In the genomic region with DNA sequence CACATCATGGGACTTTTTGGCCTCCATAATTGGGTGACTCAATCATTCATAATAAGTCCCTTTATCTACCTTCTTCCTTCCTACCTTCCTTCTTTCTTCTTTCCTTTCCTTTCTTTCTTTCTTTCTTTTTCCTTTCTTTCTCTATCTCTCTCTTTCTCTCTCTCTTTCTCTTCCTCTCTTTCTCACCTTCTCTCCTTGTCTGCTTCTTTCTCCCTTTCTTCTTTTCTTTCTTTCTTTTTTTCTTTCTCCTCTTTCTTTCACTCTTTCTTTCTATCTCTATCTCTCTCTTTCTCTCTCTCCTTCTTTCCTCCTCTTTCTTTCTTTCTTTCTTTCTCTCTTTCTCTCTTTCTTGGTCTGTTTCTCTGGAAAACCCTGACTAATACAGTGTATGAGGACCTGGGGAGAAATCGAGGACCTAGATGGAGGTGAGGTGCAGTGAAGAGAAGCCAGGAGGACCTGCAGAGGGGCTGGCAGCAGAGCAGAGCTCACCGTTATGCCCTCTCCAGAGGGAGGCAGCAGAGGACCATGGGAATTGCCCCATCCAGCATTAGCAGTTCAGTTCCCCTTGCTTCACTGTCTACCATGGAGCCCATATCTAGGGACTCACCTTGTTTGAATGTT, we compare ENCODE assay signal across 9 cellular contexts. TPM values are rescaled to one million over a fixed set of nuclear protein-coding genes. Genes with fewer than 3 reads are reported as not detected.
DNase-seq lines count a peak whose midpoint lies in the region; ATAC-seq and TF ChIP-seq lines count a peak whose summit lies in the region.
"Had no signal": no experiment of that assay in that cellular context is flagged by ENCODE, and none has a peak within 500 bp of the region (broad histone marks: within the 10 kb centered on the region; RNA-seq: fewer than 3 reads in every experiment).

No MANE protein-coding gene starts in this region.

- peaks cover 2% of the 10 kb centered on the region for H3K4me1 Mint-ChIP-seq in activated CD4-positive, alpha-beta T cell treated with anti-CD3 and anti-CD28 coated beads for 36 hours

- intact Hi-C loops in activated CD4-positive, alpha-beta T cell treated with anti-CD3 and anti-CD28 coated beads for 36 hours (cut with DNase I, micrococcal nuclease) = loop anchor here (1.0 to 2.0 kb wide), 4 partner anchors 141 to 269 kb away; no protein-coding TSS in a partner anchor

- peak; percentile 33 for TF ChIP-seq CTCF in fibroblast of the aortic adventitia (IDR thresholded peaks at IDR 0.05; ENCODE audit: insufficient read depth, low read length)

- peak; percentile 5 for DNase-seq in NK-92 treated with Interleukin-12 subunit alpha and Interleukin-12 subunit beta, amount 100 ng/mL, for 24 hours (lab: John Stamatoyannopoulos, UW)
- DNase-seq in NK-92 (lab: John Stamatoyannopoulos, UW; ENCODE audit: unreplicated experiment) (no peak), NCI-H146 (lab: John Stamatoyannopoulos, UW) (peak; percentile 66), fibroblast of the aortic adventitia (ENCODE audit: low read depth) (peak; percentile 25)
- DNase-seq in activated CD4-positive, alpha-beta T cell treated with anti-CD3 and anti-CD28 coated beads for 36 hours = peak; percentile 73
- peak in 2 of 3 donors; percentile 18 to 38 for DNase-seq in stimulated activated CD4-positive, alpha-beta T cell treated with anti-CD3 and anti-CD28 coated beads, Interleukin-12 subunit alpha, Interleukin-12 subunit beta, amount 100 ng/mL, for 48 hours (ENCODE audit: low read depth in 2 of 3, low spot score in 1 of 3)

- H3K27ac Mint-ChIP-seq in activated CD4-positive, alpha-beta T cell treated with anti-CD3 and anti-CD28 coated beads for 36 hours = no peak overlapping the region

- H3K4me3 ChIP-seq in fibroblast of the aortic adventitia (ENCODE audit: low read depth, low read length) = no peak overlapping the region
- H3K4me3 ChIP-seq: skin epidermis had no signal

- H3K36me3 Mint-ChIP-seq in activated CD4-positive, alpha-beta T cell treated with anti-CD3 and anti-CD28 coated beads for 36 hours (ENCODE audit: low read depth) = no peaks in the 10 kb centered on the region

- ATAC-seq in activated CD4-positive, alpha-beta T cell treated with anti-CD3 and anti-CD28 coated beads for 36 hours = peak; percentile 79
- no peak for ATAC-seq in HG02840 (IDR thresholded peaks at IDR 0.05; ENCODE audit: low FRiP score, unreplicated experiment)
- ATAC-seq in GM21367 (IDR thresholded peaks at IDR 0.05; ENCODE audit: unreplicated experiment) = no peak

- POLR2A ChIA-PET in activated CD4-positive, alpha-beta T cell treated with anti-CD3 and anti-CD28 coated beads for 36 hours (lab: Charles Lee) = no interaction called here

- CTCF ChIA-PET in activated CD4-positive, alpha-beta T cell treated with anti-CD3 and anti-CD28 coated beads for 36 hours (lab: Charles Lee) = interaction anchor here (0.6 to 3.8 kb wide), 15 partner anchors 11 to 1733 kb away, joined by 3 to 19 read pairs (median 4); partner anchors contain the start of genes PDZD7 and SFXN3

- no peaks in the 10 kb centered on the region for H3K9me3 Mint-ChIP-seq in activated CD4-positive, alpha-beta T cell treated with anti-CD3 and anti-CD28 coated beads for 36 hours (ENCODE audit: low read depth)

- peaks cover 29% of the 10 kb centered on the region for H3K27me3 Mint-ChIP-seq in activated CD4-positive, alpha-beta T cell treated with anti-CD3 and anti-CD28 coated beads for 36 hours

- H3K4me3 Mint-ChIP-seq in activated CD4-positive, alpha-beta T cell treated with anti-CD3 and anti-CD28 coated beads for 36 hours = no peak overlapping the region

RNA-seq across cellular contexts. Expression of gene BTRC, which starts 52.7 kb away (rescaled TPM):
- total RNA-seq in activated CD4-positive, alpha-beta T cell treated with anti-CD3 and anti-CD28 coated beads for 36 hours = 10 to 100 TPM; 15.5 to 18.7 TPM
- total RNA-seq in fibroblast of the aortic adventitia (ENCODE audit: low replicate concordance) = 12.6 and 17.2 TPM in 2 replicates
